11 cellular contexts compared by ENCODE assay signal in genomic region chr10:11448545-11449244, GRCh38.
DNase-seq lines count a peak whose midpoint lies in the region; ATAC-seq and TF ChIP-seq lines count a peak whose summit lies in the region.
"Had no signal": no experiment of that assay in that cellular context is flagged by ENCODE, and none has a peak within 500 bp of the region (broad histone marks: within the 10 kb centered on the region; RNA-seq: fewer than 3 reads in every experiment).

No MANE protein-coding gene starts in this region.

- peak; percentile 51 for ATAC-seq in activated CD4-positive, alpha-beta T cell treated with anti-CD3 and anti-CD28 coated beads for 36 hours
- ATAC-seq in GM21723 (IDR thresholded peaks at IDR 0.05; ENCODE audit: unreplicated experiment) (peak; percentile 88), HG03439 (IDR thresholded peaks at IDR 0.05; ENCODE audit: unreplicated experiment) (peak; percentile 77), left ventricle myocardium superior (no peak), SK-N-SH treated with all-trans-retinoic acid at 6 μM for 48 hours (no peak)

- H3K27me3 Mint-ChIP-seq in activated CD4-positive, alpha-beta T cell treated with anti-CD3 and anti-CD28 coated beads for 36 hours, result no peaks in the 10 kb centered on the region
- peaks cover 16% of the 10 kb centered on the region for H3K27me3 Mint-ChIP-seq in osteocyte (ENCODE audit: unreplicated experiment)

- no peak overlapping the region for H3K27ac Mint-ChIP-seq in activated CD4-positive, alpha-beta T cell treated with anti-CD3 and anti-CD28 coated beads for 36 hours
- H3K27ac Mint-ChIP-seq in osteocyte (ENCODE audit: unreplicated experiment), result no peak overlapping the region

- TF ChIP-seq CTCF in osteocyte (IDR thresholded peaks at IDR 0.05), result no peak

- intact Hi-C loops in activated CD4-positive, alpha-beta T cell treated with anti-CD3 and anti-CD28 coated beads for 36 hours (cut with DNase I, micrococcal nuclease), result no loop called here
- intact Hi-C loops in left ventricle myocardium superior (cut with micrococcal nuclease), result no loop called here

- POLR2A ChIA-PET in activated CD4-positive, alpha-beta T cell treated with anti-CD3 and anti-CD28 coated beads for 36 hours (lab: Charles Lee), result no interaction called here

- H3K36me3 Mint-ChIP-seq in activated CD4-positive, alpha-beta T cell treated with anti-CD3 and anti-CD28 coated beads for 36 hours (ENCODE audit: low read depth), result no peaks in the 10 kb centered on the region
- H3K36me3 Mint-ChIP-seq in osteocyte (ENCODE audit: unreplicated experiment), result no peaks in the 10 kb centered on the region

- DNase-seq in activated CD4-positive, alpha-beta T cell treated with anti-CD3 and anti-CD28 coated beads for 36 hours, result no peak
- no peak for DNase-seq in activated CD4-positive, alpha-beta T cell treated with anti-CD3 and anti-CD28 coated beads, Interleukin-2, amount 50 U/mL, for 1 hour
- peak; percentile 71 for DNase-seq in osteocyte (ENCODE audit: extremely low spot score, unreplicated experiment)
- DNase-seq in NK-92 (lab: John Stamatoyannopoulos, UW; ENCODE audit: unreplicated experiment), result no peak
- DNase-seq in left ventricle myocardium superior, result no peak
- DNase-seq: effector CD4-positive, alpha-beta T cell; NCI-H146; stimulated activated naive CD4-positive, alpha-beta T cell treated with Interleukin-2 at 50 U/mL for 16 hours had no signal

- peaks cover 17% of the 10 kb centered on the region for H3K4me1 Mint-ChIP-seq in activated CD4-positive, alpha-beta T cell treated with anti-CD3 and anti-CD28 coated beads for 36 hours
- H3K4me1 Mint-ChIP-seq in osteocyte (ENCODE audit: unreplicated experiment), result no peaks in the 10 kb centered on the region

- CTCF ChIA-PET in activated CD4-positive, alpha-beta T cell treated with anti-CD3 and anti-CD28 coated beads for 36 hours (lab: Charles Lee), result no interaction called here

- no peaks in the 10 kb centered on the region for H3K9me3 Mint-ChIP-seq in activated CD4-positive, alpha-beta T cell treated with anti-CD3 and anti-CD28 coated beads for 36 hours (ENCODE audit: low read depth)
- H3K9me3 Mint-ChIP-seq in osteocyte (ENCODE audit: unreplicated experiment), result no peaks in the 10 kb centered on the region

- no peak overlapping the region for H3K4me3 Mint-ChIP-seq in activated CD4-positive, alpha-beta T cell treated with anti-CD3 and anti-CD28 coated beads for 36 hours
- H3K4me3 Mint-ChIP-seq in osteocyte (ENCODE audit: unreplicated experiment), result no peak overlapping the region

TF ChIP-seq in SK-N-SH treated with all-trans-retinoic acid at 6 μM for 48 hours, 23 proteins besides CTCF, POLR2A, EP300 and RAD21:
- TF ChIP-seq ZNF8 (CRISPR knock-in tag; IDR thresholded peaks at IDR 0.05), result no peak
- no peak for TF ChIP-seq RARB (CRISPR knock-in tag; IDR thresholded peaks at IDR 0.05)
- TF ChIP-seq, protein P1, sequence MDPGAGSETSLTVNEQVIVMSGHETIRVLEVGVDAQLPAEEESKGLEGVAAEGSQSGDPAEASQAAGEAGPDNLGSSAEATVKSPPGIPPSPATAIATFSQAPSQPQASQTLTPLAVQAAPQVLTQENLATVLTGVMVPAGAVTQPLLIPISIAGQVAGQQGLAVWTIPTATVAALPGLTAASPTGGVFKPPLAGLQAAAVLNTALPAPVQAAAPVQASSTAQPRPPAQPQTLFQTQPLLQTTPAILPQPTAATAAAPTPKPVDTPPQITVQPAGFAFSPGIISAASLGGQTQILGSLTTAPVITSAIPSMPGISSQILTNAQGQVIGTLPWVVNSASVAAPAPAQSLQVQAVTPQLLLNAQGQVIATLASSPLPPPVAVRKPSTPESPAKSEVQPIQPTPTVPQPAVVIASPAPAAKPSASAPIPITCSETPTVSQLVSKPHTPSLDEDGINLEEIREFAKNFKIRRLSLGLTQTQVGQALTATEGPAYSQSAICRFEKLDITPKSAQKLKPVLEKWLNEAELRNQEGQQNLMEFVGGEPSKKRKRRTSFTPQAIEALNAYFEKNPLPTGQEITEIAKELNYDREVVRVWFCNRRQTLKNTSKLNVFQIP (CRISPR knock-in tag; IDR thresholded peaks at IDR 0.05; ENCODE audit: borderline replicate concordance, low read depth), result no peak
- no peak for TF ChIP-seq CSDC2 (CRISPR knock-in tag; IDR thresholded peaks at IDR 0.05)
- TF ChIP-seq, protein P2, sequence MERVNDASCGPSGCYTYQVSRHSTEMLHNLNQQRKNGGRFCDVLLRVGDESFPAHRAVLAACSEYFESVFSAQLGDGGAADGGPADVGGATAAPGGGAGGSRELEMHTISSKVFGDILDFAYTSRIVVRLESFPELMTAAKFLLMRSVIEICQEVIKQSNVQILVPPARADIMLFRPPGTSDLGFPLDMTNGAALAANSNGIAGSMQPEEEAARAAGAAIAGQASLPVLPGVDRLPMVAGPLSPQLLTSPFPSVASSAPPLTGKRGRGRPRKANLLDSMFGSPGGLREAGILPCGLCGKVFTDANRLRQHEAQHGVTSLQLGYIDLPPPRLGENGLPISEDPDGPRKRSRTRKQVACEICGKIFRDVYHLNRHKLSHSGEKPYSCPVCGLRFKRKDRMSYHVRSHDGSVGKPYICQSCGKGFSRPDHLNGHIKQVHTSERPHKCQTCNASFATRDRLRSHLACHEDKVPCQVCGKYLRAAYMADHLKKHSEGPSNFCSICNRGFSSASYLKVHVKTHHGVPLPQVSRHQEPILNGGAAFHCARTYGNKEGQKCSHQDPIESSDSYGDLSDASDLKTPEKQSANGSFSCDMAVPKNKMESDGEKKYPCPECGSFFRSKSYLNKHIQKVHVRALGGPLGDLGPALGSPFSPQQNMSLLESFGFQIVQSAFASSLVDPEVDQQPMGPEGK (CRISPR knock-in tag; IDR thresholded peaks at IDR 0.05; ENCODE audit: borderline replicate concordance), result no peak
- TF ChIP-seq ESRRG (CRISPR knock-in tag; IDR thresholded peaks at IDR 0.05), result no peak
- TF ChIP-seq PPARA (CRISPR knock-in tag; IDR thresholded peaks at IDR 0.05; ENCODE audit: borderline replicate concordance), result no peak
- no peak for TF ChIP-seq CREB5 (CRISPR knock-in tag; IDR thresholded peaks at IDR 0.05; ENCODE audit: low read depth)
- TF ChIP-seq ARNTL (CRISPR knock-in tag; IDR thresholded peaks at IDR 0.05; ENCODE audit: borderline replicate concordance, low read depth), result no peak
- no peak for TF ChIP-seq BACH2 (CRISPR knock-in tag; IDR thresholded peaks at IDR 0.05; ENCODE audit: borderline replicate concordance)
- no peak for TF ChIP-seq GLIS3 (CRISPR knock-in tag; IDR thresholded peaks at IDR 0.05)
- TF ChIP-seq ZC3H10 (CRISPR knock-in tag; IDR thresholded peaks at IDR 0.05), result no peak
- TF ChIP-seq SNAI2 (CRISPR knock-in tag; IDR thresholded peaks at IDR 0.05), result no peak
- TF ChIP-seq OSR1 (CRISPR knock-in tag; IDR thresholded peaks at IDR 0.05), result no peak
- no peak for TF ChIP-seq TCF4 (CRISPR knock-in tag; IDR thresholded peaks at IDR 0.05; ENCODE audit: borderline replicate concordance)
- no peak for TF ChIP-seq CSRNP3 (CRISPR knock-in tag; IDR thresholded peaks at IDR 0.05)

Comparison
In these comparisons a context has a peak if more than half of its experiments do, and no peak if none do; other contexts are left out.
1. ATAC-seq: peak in activated CD4-positive, alpha-beta T cell treated with anti-CD3 and anti-CD28 coated beads for 36 hours (single experiment), GM21723 (single experiment) and HG03439 (single experiment); none in left ventricle myocardium superior (single experiment) and SK-N-SH treated with all-trans-retinoic acid at 6 μM for 48 hours (single experiment).